Comparison of ENCODE assay signal across 8 cellular contexts in the genomic region with DNA sequence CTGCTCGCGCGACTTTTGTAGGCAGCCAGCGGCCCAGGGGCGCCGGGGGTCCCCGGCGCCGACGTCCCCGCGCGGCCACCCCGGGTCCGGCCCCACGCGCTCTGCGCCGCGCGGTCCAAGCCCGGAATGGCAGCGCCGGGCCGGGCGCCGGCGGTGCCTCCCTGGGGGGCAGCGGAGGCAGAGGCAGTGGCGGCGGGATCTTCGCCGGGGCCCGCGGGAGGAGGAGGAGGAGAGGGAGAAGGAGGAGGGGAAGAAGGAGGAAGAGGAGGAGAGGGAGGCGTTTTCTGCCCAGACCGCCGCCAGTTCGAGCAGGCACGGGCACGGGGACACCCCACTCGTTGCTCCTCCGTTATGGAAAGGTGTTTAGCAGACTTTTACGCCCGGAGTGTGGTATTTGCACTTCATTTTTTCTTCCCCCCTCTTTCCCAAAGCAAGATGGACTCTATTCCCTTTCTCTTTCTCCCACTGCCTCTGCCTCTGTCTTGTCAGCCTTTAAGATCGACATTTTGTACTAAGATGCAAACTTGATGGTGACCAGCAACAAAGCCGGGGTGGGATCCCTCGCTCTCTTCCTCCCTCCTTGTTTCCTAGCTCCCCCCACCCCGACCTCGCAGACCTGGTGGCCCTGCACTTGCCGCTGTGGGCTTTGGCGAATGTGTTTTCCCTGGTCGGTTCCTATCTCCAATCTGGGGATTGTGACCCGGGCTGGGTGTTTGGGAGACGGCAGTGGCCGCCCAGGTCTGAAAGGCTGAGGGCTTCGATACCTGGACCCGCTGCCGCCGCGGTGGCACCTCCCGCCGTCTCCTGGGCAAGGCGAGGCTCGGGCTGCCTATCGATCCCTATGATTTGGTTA. TPM values are rescaled to one million over a fixed set of nuclear protein-coding genes. Genes with fewer than 3 reads are reported as not detected.
DNase-seq lines count a peak whose midpoint lies in the region; ATAC-seq, FAIRE-seq and TF ChIP-seq lines count a peak whose summit lies in the region.

No MANE protein-coding gene starts in this region.

- no peak overlapping the region for H4K5ac ChIP-seq in H1 (ENCODE audit: insufficient read length, low read depth, low read length)

- intact Hi-C loops in activated CD8-positive, alpha-beta T cell treated with anti-CD3 and anti-CD28 coated beads for 36 hours (cut with micrococcal nuclease) = no loop called here

- TF ChIP-seq POLR2A in GM10847 (IDR thresholded peaks at IDR 0.05; ENCODE audit: extremely low read depth, insufficient read length) = peak; percentile 15
- peak; percentile 12 to 54; a peak in 1 of 3 replicates for TF ChIP-seq POLR2A in H1 (IDR thresholded peaks at IDR 0.05; ENCODE audit: control extremely low read depth in 1 of 2, low read depth in 2 of 2, low read length in 2 of 2)

- peak overlapping the region; percentile 96; the same call in 1 of the 2 replicates for H2AFZ ChIP-seq in H1 (ENCODE audit: low read length)

- no peak for TF ChIP-seq CTCF in activated CD8-positive, alpha-beta T cell treated with anti-CD3 and anti-CD28 coated beads for 36 hours (IDR thresholded peaks at IDR 0.05)
- no peak for TF ChIP-seq CTCF in H1 (IDR thresholded peaks at IDR 0.05; ENCODE audit: control extremely low read depth in 1 of 3, insufficient read depth in 1 of 3, low read depth in 1 of 3, low read length in 3 of 3)

- no peaks in the 10 kb centered on the region for H3K27me3 Mint-ChIP-seq in activated CD8-positive, alpha-beta T cell treated with anti-CD3 and anti-CD28 coated beads for 36 hours

- no peak for TF ChIP-seq RAD21 in H1 (IDR thresholded peaks at IDR 0.05 in 1 of 2, conservative IDR thresholded peaks at IDR 0.05 in 1 of 2; ENCODE audit: low read depth in 2 of 2, low read length in 2 of 2)

- no peak overlapping the region for H4K91ac ChIP-seq in H1 (replicated peaks; ENCODE audit: insufficient read length, low read length)

- H3K4me3 Mint-ChIP-seq in activated CD8-positive, alpha-beta T cell treated with anti-CD3 and anti-CD28 coated beads for 36 hours = peak overlapping the region; percentile 87

- H2BK120ac ChIP-seq in H1 (replicated peaks; ENCODE audit: low read depth, low read length) = no peak overlapping the region

- peaks cover 33% of the 10 kb centered on the region for H3K4me1 Mint-ChIP-seq in activated CD8-positive, alpha-beta T cell treated with anti-CD3 and anti-CD28 coated beads for 36 hours (ENCODE audit: low read depth)

- H4K8ac ChIP-seq in H1 (ENCODE audit: extremely low read depth, insufficient read depth, low read length) = peak overlapping the region; percentile 63; the same call in 1 of the 2 replicates

- H3K36me3 Mint-ChIP-seq in activated CD8-positive, alpha-beta T cell treated with anti-CD3 and anti-CD28 coated beads for 36 hours (ENCODE audit: low read depth) = peaks cover 23% of the 10 kb centered on the region

- POLR2A ChIA-PET in activated CD8-positive, alpha-beta T cell treated with anti-CD3 and anti-CD28 coated beads for 36 hours (lab: Charles Lee) = interaction anchor here (1.0 to 1.3 kb wide), 2 partner anchors 12 to 94 kb away, joined by 3 to 5 read pairs; no protein-coding TSS in a partner anchor
- POLR2A ChIA-PET in H1 (lab: Charles Lee; ENCODE audit: partially characterized antibody) = interaction anchor here (0.8 to 1.5 kb wide), 3 partner anchors 20 to 94 kb away, joined by 3 to 4 read pairs (median 3); no protein-coding TSS in a partner anchor

- ATAC-seq in activated CD8-positive, alpha-beta T cell treated with anti-CD3 and anti-CD28 coated beads for 36 hours = no peak
- ATAC-seq in GM19023 (IDR thresholded peaks at IDR 0.05; ENCODE audit: unreplicated experiment) = no peak
- no peak for ATAC-seq in HG03039 (IDR thresholded peaks at IDR 0.05; ENCODE audit: unreplicated experiment)

- peaks cover 5 to 8% of the 10 kb centered on the region in 2 experiments for H4K20me1 ChIP-seq in H1 (replicated peaks in 1 of 2; ENCODE audit: control insufficient read depth in 1 of 2, insufficient read depth in 2 of 2, low read length in 2 of 2)

- DNase-seq in MG63 (peak; percentile 61), H1 (ENCODE audit: low read depth in 1 of 2, low spot score in 2 of 2) (peak in 1 of 2 experiments; percentile 61), medulla oblongata (ENCODE audit: extremely low spot score) (peak; percentile 38)
- peak; percentile 33 for DNase-seq in activated CD8-positive, alpha-beta T cell treated with anti-CD3 and anti-CD28 coated beads for 36 hours
- DNase-seq in stimulated activated CD8-positive, alpha-beta memory T cell treated with anti-CD3 and anti-CD28 coated beads, Interleukin-15, amount 100 ng/mL, for 24 hours (ENCODE audit: low read depth) = peak; percentile 6

- no peak overlapping the region for H2BK5ac ChIP-seq in H1 (ENCODE audit: low read depth, low read length)

- no peak overlapping the region for H2BK15ac ChIP-seq in H1 (ENCODE audit: low read length)

- peaks cover 13% of the 10 kb centered on the region for H3K36me3 ChIP-seq in MG63
- peaks cover 0 to 12% (median 0%) of the 10 kb centered on the region in 4 experiments; a peak in 1 of 8 replicates for H3K36me3 ChIP-seq in H1 (ENCODE audit: control insufficient read depth in 2 of 4, insufficient read depth in 4 of 4, low read length in 3 of 4)

- peaks cover 0 to 5% (median 3%) of the 10 kb centered on the region in 4 experiments; a peak in 4 of 7 replicates for H3K4me1 ChIP-seq in H1 (replicated peaks in 1 of 4; ENCODE audit: control insufficient read depth in 3 of 4, insufficient read depth in 4 of 4, low read length in 3 of 4)

- peaks cover 17% of the 10 kb centered on the region for H3K23me2 ChIP-seq in H1 (ENCODE audit: low read depth, low read length)

- peak overlapping the region; percentile 19 for H3K4ac ChIP-seq in H1 (replicated peaks; ENCODE audit: insufficient read length, low read depth, low read length)

- H3K4me2 ChIP-seq in H1 (ENCODE audit: insufficient read depth in 1 of 2, low read depth in 2 of 2, low read length in 2 of 2) = peak overlapping the region; percentile 95 to 96

- H3K27ac ChIP-seq in H1 (ENCODE audit: low read depth, low read length) = no peak overlapping the region

- no peak for FAIRE-seq in H1 (lab: Jason Lieb, UNC)

- H3K27me3 ChIP-seq in MG63 (no peaks in the 10 kb centered on the region), H1 (replicated peaks in 1 of 4; ENCODE audit: control insufficient read depth in 3 of 4, extremely low read depth in 1 of 4, insufficient read depth in 3 of 4, low read length in 3 of 4) (peaks cover 0 to 7% (median 1%) of the 10 kb centered on the region in 4 experiments; a peak in 1 of 7 replicates)

- peaks cover 0 to 39% of the 10 kb centered on the region in 2 experiments; a peak in 3 of 4 replicates for H3K79me2 ChIP-seq in H1 (ENCODE audit: control insufficient read depth in 1 of 2, insufficient read depth in 2 of 2, low read length in 2 of 2)

- 4% methylated on average over 30 of the region's 66 CpGs; no CpG with 5 or more reads in 1 of the 2 experiments for WGBS in H1 (ENCODE audit: extremely low coverage in 1 of 2, insufficient coverage in 1 of 2, insufficient read length in 1 of 2, insufficient replicate concordance in 2 of 2, low coverage in 1 of 2, low lambda C conversion rate in 2 of 2, missing lambda C conversion rate in 1 of 2), 2 experiments

- peak overlapping the region; percentile 80 for H3K4me3 ChIP-seq in MG63
- H3K4me3 ChIP-seq in H1 (ENCODE audit: extremely low read depth in 1 of 4, insufficient read depth in 2 of 4, low read depth in 3 of 4, low read length in 4 of 4) = peak overlapping the region; percentile 81 to 99 (median 86)

- H3K14ac ChIP-seq in H1 (ENCODE audit: insufficient read length) = no peak overlapping the region

- H2AK5ac ChIP-seq in H1 (ENCODE audit: low read depth, low read length) = no peak overlapping the region

- H3K23ac ChIP-seq in H1 (ENCODE audit: insufficient read length) = no peak overlapping the region

- no peak overlapping the region for H2BK20ac ChIP-seq in H1 (ENCODE audit: low read length)

- H3K79me1 ChIP-seq in H1 (ENCODE audit: low read depth, low read length) = no peaks in the 10 kb centered on the region

- 0 out of 2 replicates have a peak overlapping the region, but pooled peaks have one; percentile 41 for H3K18ac ChIP-seq in H1 (ENCODE audit: extremely low read depth, low read length)

- TF ChIP-seq EP300 in H1 (IDR thresholded peaks at IDR 0.05; ENCODE audit: borderline replicate concordance in 1 of 2, low read depth in 2 of 2, low read length in 2 of 2) = no peak

- H3K9ac ChIP-seq in H1 (replicated peaks in 1 of 4; ENCODE audit: extremely low read depth in 1 of 4, low read depth in 3 of 4, low read length in 3 of 4) = peak overlapping the region; percentile 60 to 84 (median 72)

- H3K27ac Mint-ChIP-seq in activated CD8-positive, alpha-beta T cell treated with anti-CD3 and anti-CD28 coated beads for 36 hours = peak overlapping the region; percentile 93

- H2BK12ac ChIP-seq in H1 (ENCODE audit: low read depth, low read length) = peak overlapping the region; percentile 82; the same call in 1 of the 2 replicates

- H3K56ac ChIP-seq in H1 (replicated peaks; ENCODE audit: insufficient read length, low read depth, low read length) = no peak overlapping the region

- CTCF ChIA-PET in activated CD8-positive, alpha-beta T cell treated with anti-CD3 and anti-CD28 coated beads for 36 hours (lab: Charles Lee) = interaction anchor here (0.8 to 1.6 kb wide), 2 partner anchors 94 to 103 kb away, joined by 4 to 6 read pairs; no protein-coding TSS in a partner anchor
- CTCF ChIA-PET in H1 (lab: Charles Lee; ENCODE audit: partially characterized antibody) = interaction anchor here (1.0 to 1.5 kb wide), 4 partner anchors 12 to 95 kb away, joined by 3 to 5 read pairs (median 4); no protein-coding TSS in a partner anchor

- H3K9me3 ChIP-seq in MG63 (no peaks in the 10 kb centered on the region), H1 (ENCODE audit: insufficient read depth in 2 of 2, low read depth in 1 of 2, low read length in 1 of 2) (no peaks in the 10 kb centered on the region)

- H3K9me3 Mint-ChIP-seq in activated CD8-positive, alpha-beta T cell treated with anti-CD3 and anti-CD28 coated beads for 36 hours = no peaks in the 10 kb centered on the region

TF ChIP-seq in H1, 55 proteins besides CTCF, POLR2A, EP300 and RAD21 (continues in another document):
- peak; percentile 31; the same call in 1 of the 2 replicates for TF ChIP-seq POLR2AphosphoS5 (IDR thresholded peaks at IDR 0.05; ENCODE audit: low read depth, low read length)

RNA-seq across cellular contexts. Expression of a gene that starts 2.6 kb away (rescaled TPM):
- total RNA-seq in MG63 (2014; rRNA removed; shearing (Covaris generic); ENCODE audit: low replicate concordance) = 13.8 and 18.8 TPM in 2 replicates
- total RNA-seq in activated CD8-positive, alpha-beta T cell treated with anti-CD3 and anti-CD28 coated beads for 36 hours = 10 to 100 TPM; 40.9 to 42.4 TPM
- 37.2 and 42.5 TPM in 2 replicates for total RNA-seq in H1 (2021; fragmentation: NEBNext Ultra II Directional; extraction: Animal tissue kit (Norgen Biotek cat#: 25700))
- 7.1 and 11.0 TPM in 2 replicates for polyA plus RNA-seq in H1 (2011; rRNA removed)
- 17.7 TPM for polyA plus RNA-seq in H1 (2011; cell fraction: cytosol; rRNA removed)
- polyA plus RNA-seq in H1 (2011; cell fraction: nucleus; rRNA removed) = 25.7 TPM
- polyA plus RNA-seq in H1 (2012, experiment 1 of 2) = 16.4 to 20.3 TPM (median 18.1 TPM) in 4 replicates
- polyA plus RNA-seq in H1 (2012, experiment 2 of 2) = 0.76 TPM
- polyA plus RNA-seq in H1 (2013, experiment 1 of 2) = 22.8 TPM
- 21.5 TPM for polyA plus RNA-seq in H1 (2013, experiment 2 of 2)
- polyA minus RNA-seq in H1 (2011; rRNA and poly(A)+ RNA removed) = 67.3 and 121 TPM in 2 replicates
- polyA minus RNA-seq in H1 (2011; cell fraction: cytosol; rRNA and poly(A)+ RNA removed) = 29.0 TPM
- polyA minus RNA-seq in H1 (2011; cell fraction: nucleus; rRNA and poly(A)+ RNA removed) = 191 TPM
